ENCODE assay signal across 32 cellular contexts in the genomic region with DNA sequence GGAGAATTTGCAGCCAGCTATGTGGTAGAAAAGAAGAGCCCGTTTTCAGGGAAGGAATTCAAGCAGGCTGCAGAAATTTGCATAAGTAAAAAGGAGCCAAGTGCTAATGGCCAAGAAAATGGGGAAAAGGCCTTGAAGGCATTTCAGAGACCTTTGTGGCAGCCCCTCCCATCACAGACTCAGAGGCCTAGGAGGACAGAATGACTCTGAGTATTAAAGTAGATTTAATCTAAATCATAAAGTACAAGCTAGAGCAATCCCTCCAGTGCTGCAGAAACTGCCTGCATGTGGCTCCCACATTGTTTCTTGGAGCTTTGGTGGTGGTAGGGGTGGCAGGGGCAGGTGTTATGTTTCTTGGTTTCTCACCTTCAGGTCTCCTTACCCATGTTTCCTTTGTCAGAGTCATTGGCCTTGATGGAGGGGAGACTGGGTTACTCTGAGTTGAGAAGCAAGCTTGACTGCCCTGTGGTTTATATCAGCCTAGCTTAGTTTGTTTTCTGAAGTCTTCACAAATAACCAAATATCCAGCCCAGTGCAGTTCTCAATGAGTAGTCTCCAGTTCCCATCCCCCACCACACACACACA. TPM values are rescaled to one million over a fixed set of nuclear protein-coding genes. Genes with fewer than 3 reads are reported as not detected.
DNase-seq lines count a peak whose midpoint lies in the region; ATAC-seq, FAIRE-seq and TF ChIP-seq lines count a peak whose summit lies in the region.
"Had no signal": no experiment of that assay in that cellular context is flagged by ENCODE, and none has a peak within 500 bp of the region (broad histone marks: within the 10 kb centered on the region; RNA-seq: fewer than 3 reads in every experiment).

No MANE protein-coding gene starts in this region.

- H2AFZ ChIP-seq in K562 (ENCODE audit: low read depth, low read length) = no peak overlapping the region
- H2AFZ ChIP-seq: neural progenitor cell had no signal

- no peak for TF ChIP-seq RAD21 in K562 (CRISPR knock-in tag; conservative IDR thresholded peaks at IDR 0.05 in 1 of 2, IDR thresholded peaks at IDR 0.05 in 1 of 2)

- H3K4me2 ChIP-seq in K562 (ENCODE audit: insufficient read depth, low read length) = no peak overlapping the region
- H3K4me2 ChIP-seq: neural progenitor cell had no signal

- intact Hi-C loops in left ventricle myocardium inferior (cut with micrococcal nuclease) = loop anchor here (5.0 kb wide), 1 partner anchor 34 kb away; the partner anchor contains the start of gene ITPRIP
- intact Hi-C loops in left ventricle myocardium superior (cut with micrococcal nuclease) = no loop called here
- intact Hi-C loops in K562 (cut with micrococcal nuclease) = no loop called here

- H3K4me1 ChIP-seq in left ventricle myocardium inferior (peaks cover 100% of the 10 kb centered on the region), K562 (replicated peaks in 1 of 2; ENCODE audit: control insufficient read depth in 2 of 2, insufficient read depth in 2 of 2, low read length in 2 of 2) (no peaks in the 10 kb centered on the region; a peak in 3 of 5 replicates)

- in situ Hi-C loops in K562 (cut with MboI) = no loop called here

- ATAC-seq in left ventricle myocardium superior (no peak), K562 (no peak)
- ATAC-seq: gastrocnemius medialis, HepG2, sciatic nerve, SK-N-SH treated with all-trans-retinoic acid at 6 μM for 48 hours had no signal

- H4K20me1 ChIP-seq in K562 (replicated peaks; ENCODE audit: control insufficient read depth, insufficient read depth, low read length) = no peaks in the 10 kb centered on the region

- no peak overlapping the region for H3K9ac ChIP-seq in K562 (ENCODE audit: insufficient read depth in 1 of 2, low read depth in 2 of 2, low read length in 2 of 2)
- H3K9ac ChIP-seq: neural progenitor cell had no signal

- no peak for TF ChIP-seq POLR2A in K562 (conservative IDR thresholded peaks at IDR 0.05)

- no peak for DNase-seq in left ventricle myocardium inferior
- no peak for DNase-seq in left ventricle myocardium superior
- DNase-seq in K562 (ENCODE audit: extremely low read depth in 1 of 4, low spot score in 3 of 4) = no peak
- peak; percentile 35 for DNase-seq in mesenteric fat pad (ENCODE audit: low spot score)
- DNase-seq in NOMO-1 treated with DMSO at 0.1 percent for 48 hours (lab: John Stamatoyannopoulos, UW; ENCODE audit: unreplicated experiment) = no peak
- no peak for DNase-seq in inferior parietal cortex (ENCODE audit: extremely low spot score)
- no peak for DNase-seq in T1000 (lab: John Stamatoyannopoulos, UW)
- DNase-seq: activated CD4-positive, alpha-beta T cell treated with anti-CD3 and anti-CD28 coated beads for 4 hours; activated naive CD4-positive, alpha-beta T cell treated with anti-CD3 and anti-CD28 coated beads for 36 hours; activated T-cell treated with anti-CD3 and anti-CD28 coated beads, Interleukin-2, amount 50 U/mL, for 48 hours; dermis blood vessel endothelial cell; DMS 273 treated with DMSO at 0.1 percent for 48 hours; gastrocnemius medialis; GOT3; Kasumi-1; NCI-H1436 treated with DMSO at 0.1 percent for 48 hours; NCI-H2107; NCI-H446; NCI-H82; stimulated activated CD4-positive, alpha-beta T cell treated with anti-CD3 and anti-CD28 coated beads, Interleukin-12 subunit alpha, Interleukin-12 subunit beta, amount 100 ng/mL, for 4 hours; stimulated activated CD4-positive, alpha-beta T cell treated with anti-CD3 and anti-CD28 coated beads, Interleukin-4, amount 100 ng/mL, for 1 hour; substantia nigra had no signal

- POLR2A ChIA-PET in K562 (lab: Yijun Ruan, JAX) = no interaction called here

- H3K9me3 ChIP-seq in left ventricle myocardium inferior (replicated peaks) (no peaks in the 10 kb centered on the region), K562 (replicated peaks; ENCODE audit: control insufficient read depth, insufficient read depth, low read depth, low read length) (no peaks in the 10 kb centered on the region; the same call in 1 of the 2 replicates)
- H3K9me3 ChIP-seq: ascending aorta, gastrocnemius medialis had no signal

- CTCF ChIA-PET in K562 (lab: Yijun Ruan, JAX; ENCODE audit: low intra/inter-chr PET ratio) = no interaction called here

- no peak overlapping the region for H3K4me3 ChIP-seq in left ventricle myocardium inferior
- no peak overlapping the region for H3K4me3 ChIP-seq in K562
- H3K4me3 ChIP-seq: ascending aorta, cardiac muscle cell, gastrocnemius medialis, lung, neural progenitor cell had no signal

- H3K27ac ChIP-seq in left ventricle myocardium inferior (replicated peaks) (peak overlapping the region; percentile 94), K562 (ENCODE audit: extremely low read depth, low read depth, low read length) (no peak overlapping the region)
- H3K27ac ChIP-seq: cardiac muscle cell, neural progenitor cell had no signal

- TF ChIP-seq CTCF in left ventricle myocardium inferior (IDR thresholded peaks at IDR 0.05; ENCODE audit: borderline replicate concordance) (no peak), K562 (IDR thresholded peaks at IDR 0.05 in 2 of 3, conservative IDR thresholded peaks at IDR 0.05 in 1 of 3; ENCODE audit: insufficient read depth in 2 of 3, low read depth in 1 of 3, low read length in 3 of 3) (no peak)

- 0% methylated on average over 1 of the region's 1 CpG for WGBS in K562 (ENCODE audit: insufficient coverage, low coverage, missing lambda C conversion rate)

- no peaks in the 10 kb centered on the region for H3K79me2 ChIP-seq in K562 (ENCODE audit: control insufficient read depth, insufficient read depth, low read length)

- FAIRE-seq in K562 (lab: Jason Lieb, UNC) = no peak
- FAIRE-seq: endometrium, GM12892, HepG2, keratinocyte had no signal

- H3K27me3 ChIP-seq in left ventricle myocardium inferior (ENCODE audit: low read depth) (no peaks in the 10 kb centered on the region), K562 (ENCODE audit: control insufficient read depth in 2 of 2, insufficient read depth in 2 of 2, low read length in 2 of 2) (peaks cover 0 to 2% of the 10 kb centered on the region in 2 experiments; a peak in 1 of 5 replicates)
- H3K27me3 ChIP-seq: ascending aorta, cardiac muscle cell, gastrocnemius medialis, neural progenitor cell had no signal

- H3K36me3 ChIP-seq in left ventricle myocardium inferior = peaks cover 3% of the 10 kb centered on the region
- H3K36me3 ChIP-seq in K562 (ENCODE audit: control insufficient read depth, insufficient read depth, low read length) = no peaks in the 10 kb centered on the region
- H3K36me3 ChIP-seq: ascending aorta, cardiac muscle cell, gastrocnemius medialis, neural progenitor cell had no signal

- BruUV-seq in K562 (replicated peaks; lab: Mats Ljungman, UMichigan) = no TSS peak

- no peak for TF ChIP-seq EP300 in K562 (IDR thresholded peaks at IDR 0.05; ENCODE audit: low read length)

- H3K9me1 ChIP-seq in K562 (ENCODE audit: control insufficient read depth, insufficient read depth, low read length) = no peaks in the 10 kb centered on the region

RNA-seq across cellular contexts. Expression of gene ITPRIP, which starts 34.6 kb away (rescaled TPM):
- total RNA-seq in left ventricle myocardium inferior (35.4 TPM), left ventricle myocardium superior (27.6 TPM), K562 (2014; rRNA removed) (11.1 and 14.2 TPM in 2 replicates), K562 (2014; rRNA removed; fragmentation: Illumina TruSeq; extraction: Trizol) (5.1 and 5.5 TPM in 2 replicates), K562 (2015; rRNA removed; fragmentation: Illumina TruSeq; extraction: Trizol) (5.2 and 5.4 TPM in 2 replicates), K562 (2021) (27.0 and 28.5 TPM in 2 replicates), mesenteric fat pad (48.3 TPM)
- total RNA-seq in K562 (2011; cell fraction: chromatin; rRNA removed; ENCODE audit: low replicate concordance) = 30.8 and 81.8 TPM in 2 replicates
- 74.2 and 84.7 TPM in 2 replicates for total RNA-seq in K562 (2011; cell fraction: nucleolus; rRNA removed)
- 65.3 and 65.6 TPM in 2 replicates for total RNA-seq in K562 (2011; cell fraction: nucleoplasm; rRNA removed)
- polyA plus RNA-seq in K562 (2011; rRNA removed) (10.9 and 13.3 TPM in 2 replicates), K562 (2014; fragmentation: Illumina TruSeq; extraction: Trizol) (17.8 and 18.5 TPM in 2 replicates), K562 (2014; fragmentation: Nextera tagmentation; extraction: Ambion mirVana) (1 to 10 TPM; 4.4 to 4.9 TPM), K562 (2014; rRNA removed) (12.9 and 15.3 TPM in 2 replicates)
- 14.2 and 21.9 TPM in 2 replicates for polyA plus RNA-seq in K562 (2011; cell fraction: cytosol; rRNA removed)
- 11.7 and 18.8 TPM in 2 replicates for polyA plus RNA-seq in K562 (2011; cell fraction: nucleus; rRNA removed)
- polyA plus RNA-seq in K562 (2012) = 14.6 and 21.0 TPM in 2 replicates
- polyA minus RNA-seq in K562 (2011; rRNA and poly(A)+ RNA removed) = 16.3 and 19.5 TPM in 2 replicates
- 18.0 and 19.1 TPM in 2 replicates for polyA minus RNA-seq in K562 (2011; cell fraction: cytosol; rRNA and poly(A)+ RNA removed)
- polyA minus RNA-seq in K562 (2011; cell fraction: nucleus; rRNA and poly(A)+ RNA removed) = 20.5 and 25.3 TPM in 2 replicates

RNA-seq across cellular contexts. Expression of gene GSTO2, which starts 34.7 kb away (rescaled TPM):
- total RNA-seq in left ventricle myocardium inferior (0.80 TPM), left ventricle myocardium superior (1.1 TPM), K562 (2014; rRNA removed) (0.18 and 0.33 TPM in 2 replicates), K562 (2014; rRNA removed; fragmentation: Illumina TruSeq; extraction: Trizol) (0.29 and 0.45 TPM in 2 replicates), K562 (2015; rRNA removed; fragmentation: Illumina TruSeq; extraction: Trizol) (0.30 and 0.40 TPM in 2 replicates), K562 (2021) (0.96 and 1.4 TPM in 2 replicates), mesenteric fat pad (0.45 TPM)
- total RNA-seq in K562 (2011; cell fraction: chromatin; rRNA removed; ENCODE audit: low replicate concordance) = 0.79 and 1.1 TPM in 2 replicates
- 0.79 and 1.8 TPM in 2 replicates for total RNA-seq in K562 (2011; cell fraction: nucleolus; rRNA removed)
- 1.2 and 2.1 TPM in 2 replicates for total RNA-seq in K562 (2011; cell fraction: nucleoplasm; rRNA removed)
- polyA plus RNA-seq in K562 (2011; rRNA removed) (0.74 and 1.8 TPM in 2 replicates), K562 (2014; fragmentation: Illumina TruSeq; extraction: Trizol) (0.40 and 0.78 TPM in 2 replicates), K562 (2014; fragmentation: Nextera tagmentation; extraction: Ambion mirVana) (1 to 10 TPM in 1 of 2 experiments, under 1 TPM in 1; 0.90 to 1.0 TPM), K562 (2014; rRNA removed) (1.1 and 1.7 TPM in 2 replicates)
- 1.4 and 2.1 TPM in 2 replicates for polyA plus RNA-seq in K562 (2011; cell fraction: cytosol; rRNA removed)
- polyA plus RNA-seq in K562 (2011; cell fraction: nucleus; rRNA removed) = 0.86 and 0.92 TPM in 2 replicates
- 0.65 and 0.80 TPM in 2 replicates for polyA plus RNA-seq in K562 (2012)
- polyA minus RNA-seq in K562 (2011; rRNA and poly(A)+ RNA removed) = 0.27 and 0.67 TPM in 2 replicates
- polyA minus RNA-seq in K562 (2011; cell fraction: cytosol; rRNA and poly(A)+ RNA removed) = 0.57 and 0.82 TPM in 2 replicates
- polyA minus RNA-seq in K562 (2011; cell fraction: nucleus; rRNA and poly(A)+ RNA removed) = 0.78 and 1.8 TPM in 2 replicates
- total RNA-seq: ascending aorta had no signal

RNA-seq across cellular contexts. Expression of gene GSTO1, which starts 49.0 kb away (rescaled TPM):
- total RNA-seq in left ventricle myocardium inferior (189 TPM), left ventricle myocardium superior (163 TPM), K562 (2014; rRNA removed) (221 and 225 TPM in 2 replicates), K562 (2014; rRNA removed; fragmentation: Illumina TruSeq; extraction: Trizol) (237 and 280 TPM in 2 replicates), K562 (2015; rRNA removed; fragmentation: Illumina TruSeq; extraction: Trizol) (195 and 204 TPM in 2 replicates), K562 (2021) (252 and 275 TPM in 2 replicates), mesenteric fat pad (106 TPM)
- total RNA-seq in K562 (2011; cell fraction: chromatin; rRNA removed; ENCODE audit: low replicate concordance) = 31.7 and 33.4 TPM in 2 replicates
- total RNA-seq in K562 (2011; cell fraction: nucleolus; rRNA removed) = 55.9 and 65.0 TPM in 2 replicates
- total RNA-seq in K562 (2011; cell fraction: nucleoplasm; rRNA removed) = 52.1 and 63.5 TPM in 2 replicates
- polyA plus RNA-seq in K562 (2011; rRNA removed) (401 and 592 TPM in 2 replicates), K562 (2014; fragmentation: Illumina TruSeq; extraction: Trizol) (283 and 333 TPM in 2 replicates), K562 (2014; fragmentation: Nextera tagmentation; extraction: Ambion mirVana) (100 to 1,000 TPM; 136 to 205 TPM), K562 (2014; rRNA removed) (315 and 359 TPM in 2 replicates)
- polyA plus RNA-seq in K562 (2011; cell fraction: cytosol; rRNA removed) = 146 and 208 TPM in 2 replicates
- polyA plus RNA-seq in K562 (2011; cell fraction: nucleus; rRNA removed) = 83.6 and 116 TPM in 2 replicates
- 188 and 273 TPM in 2 replicates for polyA plus RNA-seq in K562 (2012)
- polyA minus RNA-seq in K562 (2011; rRNA and poly(A)+ RNA removed) = 170 and 176 TPM in 2 replicates
- polyA minus RNA-seq in K562 (2011; cell fraction: cytosol; rRNA and poly(A)+ RNA removed) = 104 and 123 TPM in 2 replicates
- 32.2 and 48.5 TPM in 2 replicates for polyA minus RNA-seq in K562 (2011; cell fraction: nucleus; rRNA and poly(A)+ RNA removed)

RNA-seq across cellular contexts. Expression of gene CFAP58, which starts 49.9 kb away (rescaled TPM):
- total RNA-seq in left ventricle myocardium inferior (3.5 TPM), left ventricle myocardium superior (1.2 TPM), K562 (2014; rRNA removed) (0.45 and 2.0 TPM in 2 replicates), K562 (2014; rRNA removed; fragmentation: Illumina TruSeq; extraction: Trizol) (0.98 and 1.2 TPM in 2 replicates), K562 (2015; rRNA removed; fragmentation: Illumina TruSeq; extraction: Trizol) (0.54 and 0.68 TPM in 2 replicates), K562 (2021) (0.60 and 0.69 TPM in 2 replicates), mesenteric fat pad (0.64 TPM)
- 0.30 and 3.4 TPM in 2 replicates for total RNA-seq in K562 (2011; cell fraction: chromatin; rRNA removed; ENCODE audit: low replicate concordance)
- 0.33 and 0.92 TPM in 2 replicates for total RNA-seq in K562 (2011; cell fraction: nucleolus; rRNA removed)
- total RNA-seq in K562 (2011; cell fraction: nucleoplasm; rRNA removed) = 1.1 and 1.2 TPM in 2 replicates
- polyA plus RNA-seq in K562 (2011; rRNA removed) (0.62 and 1.2 TPM in 2 replicates), K562 (2014; fragmentation: Illumina TruSeq; extraction: Trizol) (0.71 and 0.72 TPM in 2 replicates), K562 (2014; fragmentation: Nextera tagmentation; extraction: Ambion mirVana) (under 1 TPM; 0.08 to 0.52 TPM), K562 (2014; rRNA removed) (0.42 and 1.0 TPM in 2 replicates)
- polyA plus RNA-seq in K562 (2011; cell fraction: cytosol; rRNA removed) = 0.06 and 0.22 TPM in 2 replicates
- polyA plus RNA-seq in K562 (2011; cell fraction: nucleus; rRNA removed) = 1.4 and 1.5 TPM in 2 replicates
- polyA plus RNA-seq in K562 (2012) = 0.51 and 1.7 TPM in 2 replicates
- polyA minus RNA-seq in K562 (2011; rRNA and poly(A)+ RNA removed) = 0.88 and 1.3 TPM in 2 replicates
- 0.48 and 0.91 TPM in 2 replicates for polyA minus RNA-seq in K562 (2011; cell fraction: cytosol; rRNA and poly(A)+ RNA removed)
- polyA minus RNA-seq in K562 (2011; cell fraction: nucleus; rRNA and poly(A)+ RNA removed) = 0.40 and 1.3 TPM in 2 replicates
- total RNA-seq: ascending aorta, HepG2 had no signal
